21 cellular contexts compared by ENCODE assay signal in the genomic region with DNA sequence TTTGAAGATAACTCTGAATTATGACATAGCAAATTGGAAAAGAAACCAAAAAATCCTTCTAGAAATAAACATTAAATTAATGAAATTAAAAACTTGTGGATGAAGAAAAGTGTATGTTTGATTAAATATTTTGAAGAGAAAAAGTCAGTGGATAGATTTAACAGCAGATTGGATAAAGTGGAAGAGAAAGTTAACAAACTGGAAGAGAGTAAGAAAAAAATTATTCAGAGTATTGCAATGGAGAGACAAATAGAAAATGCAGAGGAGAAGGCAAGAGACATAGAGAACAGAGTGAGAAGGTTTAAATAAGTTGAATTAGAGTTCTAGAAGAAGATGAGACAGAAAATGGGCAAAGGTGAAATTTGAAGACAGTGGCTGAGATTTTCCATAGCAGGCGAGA.
"Had no signal": no experiment of that assay in that cellular context is flagged by ENCODE, and none has a peak within 500 bp of the region (broad histone marks: within the 10 kb centered on the region; RNA-seq: fewer than 3 reads in every experiment).

No MANE protein-coding gene starts in this region.

- ATAC-seq: K562 had no signal

- H3K9ac ChIP-seq: KMS-11 had no signal

- H3K27ac Mint-ChIP-seq: IgD-negative memory B cell had no signal

- FAIRE-seq: HTR-8/SVneo, K562 had no signal

- H3K4me3 ChIP-seq: K562 had no signal

- H3K27me3 Mint-ChIP-seq: IgD-negative memory B cell had no signal

- H3K4me3 Mint-ChIP-seq: IgD-negative memory B cell had no signal

- H3K9me3 Mint-ChIP-seq: IgD-negative memory B cell had no signal

- DNase-seq: Kasumi-1, MM.1S, NCI-H1092 treated with DMSO at 0.1 percent for 48 hours, NCI-H1436, NCI-H187, NCI-H2029, NCI-H2081 treated with DMSO at 0.1 percent for 48 hours, NCI-H2171, NCI-H226, NCI-H446, NCI-H510A, NCI-H524 treated with DMSO at 0.1 percent for 48 hours, NCI-H69, NCI-H774, SHP77 had no signal

- H3K27ac ChIP-seq: HL-60, KMS-11, RWPE1 had no signal

- H3K4me2 ChIP-seq: KMS-11 had no signal
